In the genomic region with DNA sequence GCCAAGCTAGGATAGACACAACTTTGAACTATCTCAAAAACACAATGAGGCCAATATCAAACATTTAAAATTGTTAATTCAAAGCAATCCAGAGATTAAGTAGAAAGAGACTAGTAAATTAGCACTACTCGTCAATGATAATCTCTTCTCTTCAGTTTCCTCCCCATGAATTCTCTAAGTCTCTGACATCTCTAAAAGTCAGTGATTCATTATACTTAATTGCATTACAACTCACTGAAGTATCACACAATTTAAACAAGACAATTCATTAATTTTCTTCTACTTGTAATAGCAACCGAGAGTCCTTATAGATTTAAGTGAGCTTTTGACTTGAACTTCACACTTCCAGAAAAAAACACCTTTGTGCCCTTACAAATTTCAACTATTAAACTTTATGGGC, we compare ENCODE assay signal across 1 cellular context.
TF ChIP-seq lines count a peak whose summit lies in the region.

No MANE protein-coding gene starts in this region.

TF ChIP-seq in GM23338, 12 proteins besides CTCF, POLR2A, EP300 and RAD21 (continued from another document):
- TF ChIP-seq, protein P1, sequence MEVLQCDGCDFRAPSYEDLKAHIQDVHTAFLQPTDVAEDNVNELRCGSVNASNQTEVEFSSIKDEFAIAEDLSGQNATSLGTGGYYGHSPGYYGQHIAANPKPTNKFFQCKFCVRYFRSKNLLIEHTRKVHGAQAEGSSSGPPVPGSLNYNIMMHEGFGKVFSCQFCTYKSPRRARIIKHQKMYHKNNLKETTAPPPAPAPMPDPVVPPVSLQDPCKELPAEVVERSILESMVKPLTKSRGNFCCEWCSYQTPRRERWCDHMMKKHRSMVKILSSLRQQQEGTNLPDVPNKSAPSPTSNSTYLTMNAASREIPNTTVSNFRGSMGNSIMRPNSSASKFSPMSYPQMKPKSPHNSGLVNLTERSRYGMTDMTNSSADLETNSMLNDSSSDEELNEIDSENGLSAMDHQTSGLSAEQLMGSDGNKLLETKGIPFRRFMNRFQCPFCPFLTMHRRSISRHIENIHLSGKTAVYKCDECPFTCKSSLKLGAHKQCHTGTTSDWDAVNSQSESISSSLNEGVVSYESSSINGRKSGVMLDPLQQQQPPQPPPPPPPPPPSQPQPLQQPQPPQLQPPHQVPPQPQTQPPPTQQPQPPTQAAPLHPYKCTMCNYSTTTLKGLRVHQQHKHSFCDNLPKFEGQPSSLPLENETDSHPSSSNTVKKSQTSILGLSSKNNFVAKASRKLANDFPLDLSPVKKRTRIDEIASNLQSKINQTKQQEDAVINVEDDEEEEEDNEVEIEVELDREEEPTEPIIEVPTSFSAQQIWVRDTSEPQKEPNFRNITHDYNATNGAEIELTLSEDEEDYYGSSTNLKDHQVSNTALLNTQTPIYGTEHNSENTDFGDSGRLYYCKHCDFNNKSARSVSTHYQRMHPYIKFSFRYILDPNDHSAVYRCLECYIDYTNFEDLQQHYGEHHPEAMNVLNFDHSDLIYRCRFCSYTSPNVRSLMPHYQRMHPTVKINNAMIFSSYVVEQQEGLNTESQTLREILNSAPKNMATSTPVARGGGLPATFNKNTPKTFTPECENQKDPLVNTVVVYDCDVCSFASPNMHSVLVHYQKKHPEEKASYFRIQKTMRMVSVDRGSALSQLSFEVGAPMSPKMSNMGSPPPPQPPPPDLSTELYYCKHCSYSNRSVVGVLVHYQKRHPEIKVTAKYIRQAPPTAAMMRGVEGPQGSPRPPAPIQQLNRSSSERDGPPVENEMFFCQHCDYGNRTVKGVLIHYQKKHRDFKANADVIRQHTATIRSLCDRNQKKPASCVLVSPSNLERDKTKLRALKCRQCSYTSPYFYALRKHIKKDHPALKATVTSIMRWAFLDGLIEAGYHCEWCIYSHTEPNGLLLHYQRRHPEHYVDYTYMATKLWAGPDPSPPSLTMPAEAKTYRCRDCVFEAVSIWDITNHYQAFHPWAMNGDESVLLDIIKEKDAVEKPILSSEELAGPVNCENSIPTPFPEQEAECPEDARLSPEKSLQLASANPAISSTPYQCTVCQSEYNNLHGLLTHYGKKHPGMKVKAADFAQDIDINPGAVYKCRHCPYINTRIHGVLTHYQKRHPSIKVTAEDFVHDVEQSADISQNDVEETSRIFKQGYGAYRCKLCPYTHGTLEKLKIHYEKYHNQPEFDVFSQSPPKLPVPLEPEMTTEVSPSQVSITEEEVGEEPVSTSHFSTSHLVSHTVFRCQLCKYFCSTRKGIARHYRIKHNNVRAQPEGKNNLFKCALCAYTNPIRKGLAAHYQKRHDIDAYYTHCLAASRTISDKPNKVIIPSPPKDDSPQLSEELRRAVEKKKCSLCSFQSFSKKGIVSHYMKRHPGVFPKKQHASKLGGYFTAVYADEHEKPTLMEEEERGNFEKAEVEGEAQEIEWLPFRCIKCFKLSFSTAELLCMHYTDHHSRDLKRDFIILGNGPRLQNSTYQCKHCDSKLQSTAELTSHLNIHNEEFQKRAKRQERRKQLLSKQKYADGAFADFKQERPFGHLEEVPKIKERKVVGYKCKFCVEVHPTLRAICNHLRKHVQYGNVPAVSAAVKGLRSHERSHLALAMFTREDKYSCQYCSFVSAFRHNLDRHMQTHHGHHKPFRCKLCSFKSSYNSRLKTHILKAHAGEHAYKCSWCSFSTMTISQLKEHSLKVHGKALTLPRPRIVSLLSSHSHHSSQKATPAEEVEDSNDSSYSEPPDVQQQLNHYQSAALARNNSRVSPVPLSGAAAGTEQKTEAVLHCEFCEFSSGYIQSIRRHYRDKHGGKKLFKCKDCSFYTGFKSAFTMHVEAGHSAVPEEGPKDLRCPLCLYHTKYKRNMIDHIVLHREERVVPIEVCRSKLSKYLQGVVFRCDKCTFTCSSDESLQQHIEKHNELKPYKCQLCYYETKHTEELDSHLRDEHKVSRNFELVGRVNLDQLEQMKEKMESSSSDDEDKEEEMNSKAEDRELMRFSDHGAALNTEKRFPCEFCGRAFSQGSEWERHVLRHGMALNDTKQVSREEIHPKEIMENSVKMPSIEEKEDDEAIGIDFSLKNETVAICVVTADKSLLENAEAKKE (CRISPR knock-in tag; IDR thresholded peaks at IDR 0.05), result no peak
- TF ChIP-seq EZH2 (IDR thresholded peaks at IDR 0.05; ENCODE audit: low read depth, unreplicated experiment) (no peak), ZNF331 (CRISPR knock-in tag; IDR thresholded peaks at IDR 0.05; ENCODE audit: low read depth) (no peak), NANOG (IDR thresholded peaks at IDR 0.05; ENCODE audit: borderline replicate concordance) (no peak), CREB1 (CRISPR knock-in tag; IDR thresholded peaks at IDR 0.05; ENCODE audit: low read depth) (no peak)
- TF ChIP-seq, protein P2, sequence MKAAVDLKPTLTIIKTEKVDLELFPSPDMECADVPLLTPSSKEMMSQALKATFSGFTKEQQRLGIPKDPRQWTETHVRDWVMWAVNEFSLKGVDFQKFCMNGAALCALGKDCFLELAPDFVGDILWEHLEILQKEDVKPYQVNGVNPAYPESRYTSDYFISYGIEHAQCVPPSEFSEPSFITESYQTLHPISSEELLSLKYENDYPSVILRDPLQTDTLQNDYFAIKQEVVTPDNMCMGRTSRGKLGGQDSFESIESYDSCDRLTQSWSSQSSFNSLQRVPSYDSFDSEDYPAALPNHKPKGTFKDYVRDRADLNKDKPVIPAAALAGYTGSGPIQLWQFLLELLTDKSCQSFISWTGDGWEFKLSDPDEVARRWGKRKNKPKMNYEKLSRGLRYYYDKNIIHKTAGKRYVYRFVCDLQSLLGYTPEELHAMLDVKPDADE (IDR thresholded peaks at IDR 0.05), result no peak
